In genomic region chrX:21658152-21658737, GRCh38 we compare ENCODE assay signal across 9 cellular contexts. TPM values are rescaled to one million over a fixed set of nuclear protein-coding genes. Genes with fewer than 3 reads are reported as not detected.
A peak's percentile ranks its signal among the peaks of the same experiment; 100 is the strongest.
DNase-seq lines count a peak whose midpoint lies in the region; ATAC-seq and TF ChIP-seq lines count a peak whose summit lies in the region.
"Had no signal": no experiment of that assay in that cellular context is flagged by ENCODE, and none has a peak within 500 bp of the region (broad histone marks: within the 10 kb centered on the region; RNA-seq: fewer than 3 reads in every experiment).

A gene with protein sequence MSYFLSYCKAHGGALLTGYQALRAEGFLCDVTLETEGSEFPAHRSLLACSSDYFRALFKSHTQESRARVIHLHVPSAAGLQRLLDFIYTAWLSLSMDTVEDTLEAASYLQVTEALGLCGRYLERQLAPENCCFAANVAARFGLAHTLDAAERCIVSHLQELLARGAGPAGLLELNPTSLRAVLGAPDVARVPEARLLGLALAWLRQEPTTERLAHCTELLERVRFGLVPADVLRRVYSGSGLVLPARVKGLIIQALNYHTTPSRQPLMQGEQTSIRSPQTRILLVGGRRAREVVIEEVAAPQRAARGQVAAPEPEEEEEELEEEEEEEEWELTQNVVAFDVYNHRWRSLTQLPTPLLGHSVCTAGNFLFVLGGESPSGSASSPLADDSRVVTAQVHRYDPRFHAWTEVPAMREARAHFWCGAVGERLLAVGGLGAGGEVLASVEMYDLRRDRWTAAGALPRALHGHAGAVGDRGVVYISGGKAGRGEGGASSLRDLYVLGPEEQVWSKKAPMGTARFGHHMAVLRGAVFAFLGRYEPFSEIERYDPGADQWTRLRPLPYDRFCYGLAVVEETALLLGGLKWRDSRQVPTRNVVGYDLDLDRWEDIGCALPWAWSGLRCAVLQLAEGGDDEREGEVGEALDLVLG (minus strand): TSS chrX:21658330. CDS start chrX:21657788, 542 bp downstream.

- no peak for TF ChIP-seq POLR2A in esophagus muscularis mucosa (IDR thresholded peaks at IDR 0.05; ENCODE audit: low read depth)

- WGBS in esophagus muscularis mucosa, result 60% methylated on average over 27 of the region's 60 CpGs

- TF ChIP-seq CTCF in activated B cell treated with CpG ODN at 0.5 μM for 24 hours (IDR thresholded peaks at IDR 0.05), result no peak
- no peak for TF ChIP-seq CTCF in esophagus muscularis mucosa (IDR thresholded peaks at IDR 0.05)
- no peak for TF ChIP-seq CTCF in osteoblast (IDR thresholded peaks at IDR 0.05; ENCODE audit: extremely low read depth, low read depth, low read length)

- H3K4me3 ChIP-seq in esophagus muscularis mucosa (peak within 1 kb of the TSS; percentile 44 to 52 (median 45)), osteoblast (ENCODE audit: insufficient read depth, low read length) (no peak within 1 kb of the TSS)

- H3K4me2 ChIP-seq in osteoblast (ENCODE audit: insufficient read depth, low read length), result no peak within 1 kb of the TSS

- peaks cover 0 to 16% (median 0%) of the 10 kb centered on the region in 4 donors for H3K27me3 ChIP-seq in esophagus muscularis mucosa
- H3K27me3 ChIP-seq in osteoblast (ENCODE audit: insufficient read depth, low read length), result no peaks in the 10 kb centered on the region

- peaks cover 10% of the 10 kb centered on the region for H3K27me3 Mint-ChIP-seq in activated B cell treated with CpG ODN at 0.5 μM for 24 hours

- H3K36me3 ChIP-seq in esophagus muscularis mucosa (no peaks in the 10 kb centered on the region), osteoblast (ENCODE audit: insufficient read depth, low read length) (no peaks in the 10 kb centered on the region)

- ATAC-seq in activated B cell treated with CpG ODN at 0.5 μM for 24 hours (ENCODE audit: low read depth), result no peak
- ATAC-seq in HG02763 (IDR thresholded peaks at IDR 0.05; ENCODE audit: unreplicated experiment), result no peak
- no peak for ATAC-seq in GM21526 (IDR thresholded peaks at IDR 0.05; ENCODE audit: low FRiP score, unreplicated experiment)

- DNase-seq in ELF-1 (ENCODE audit: low read depth, low spot score) (peak; percentile 62), activated B cell treated with CpG ODN at 0.5 μM for 24 hours (peak; percentile 14), esophagus muscularis mucosa (ENCODE audit: extremely low spot score) (no peak), retina (peak; percentile 67), NCI-H774 (lab: John Stamatoyannopoulos, UW) (no peak), osteoblast (ENCODE audit: insufficient read length, low spot score, missing footprints) (no peak)

- peaks cover 10% of the 10 kb centered on the region for H3K4me1 Mint-ChIP-seq in activated B cell treated with CpG ODN at 0.5 μM for 24 hours

- H3K4me3 Mint-ChIP-seq in activated B cell treated with CpG ODN at 0.5 μM for 24 hours, result peak within 1 kb of the TSS; percentile 70
- H3K4me3 Mint-ChIP-seq: neural crest cell had no signal

- H4K20me1 ChIP-seq in osteoblast (ENCODE audit: insufficient read depth, low read length), result no peaks in the 10 kb centered on the region

- no peak within 1 kb of the TSS for H3K27ac Mint-ChIP-seq in activated B cell treated with CpG ODN at 0.5 μM for 24 hours

- no peak within 1 kb of the TSS for H2AFZ ChIP-seq in osteoblast (ENCODE audit: low read length)

- no peaks in the 10 kb centered on the region for H3K36me3 Mint-ChIP-seq in activated B cell treated with CpG ODN at 0.5 μM for 24 hours (ENCODE audit: low read depth)

- H3K4me1 ChIP-seq in esophagus muscularis mucosa, result peaks cover 0 to 14% (median 0%) of the 10 kb centered on the region in 4 donors
- no peaks in the 10 kb centered on the region for H3K4me1 ChIP-seq in osteoblast (ENCODE audit: insufficient read depth, low read length)

- no peak within 1 kb of the TSS for H3K27ac ChIP-seq in esophagus muscularis mucosa (replicated peaks in 1 of 4)
- no peak within 1 kb of the TSS for H3K27ac ChIP-seq in osteoblast (ENCODE audit: low read depth, low read length)

- CTCF ChIA-PET in activated B cell treated with CpG ODN at 0.5 μM for 24 hours (lab: Charles Lee), result no interaction called here

- intact Hi-C loops in activated B cell treated with CpG ODN at 0.5 μM for 24 hours (cut with micrococcal nuclease), result no loop called here
- intact Hi-C loops in esophagus muscularis mucosa (cut with DNase I), result no loop called here

- H3K9me3 ChIP-seq in esophagus muscularis mucosa (no peaks in the 10 kb centered on the region), osteoblast (ENCODE audit: low read depth, low read length) (no peaks in the 10 kb centered on the region)

- POLR2A ChIA-PET in activated B cell treated with CpG ODN at 0.5 μM for 24 hours (lab: Charles Lee), result no interaction called here

- H3K9me3 Mint-ChIP-seq in activated B cell treated with CpG ODN at 0.5 μM for 24 hours, result no peaks in the 10 kb centered on the region
- H3K9me3 Mint-ChIP-seq: neural crest cell had no signal

- no peaks in the 10 kb centered on the region for H3K79me2 ChIP-seq in osteoblast (ENCODE audit: insufficient read depth, low read length)

- TF ChIP-seq EP300 in esophagus muscularis mucosa (IDR thresholded peaks at IDR 0.05), result no peak

RNA-seq across cellular contexts. Expression of the gene that starts here (rescaled TPM):
- total RNA-seq in activated B cell treated with CpG ODN at 0.5 μM for 24 hours (0.58 and 0.76 TPM in 2 replicates), esophagus muscularis mucosa (under 1 TPM in 3 of 4 donors, not detected in 1; 0.13 to 0.75 (median 0.33) TPM), osteoblast (under 0.01 TPM in 1 of 2 replicates, not detected in the other)
- total RNA-seq: neural crest cell had no signal

Comparison
In these comparisons a context has a peak if more than half of its experiments do, and no peak if none do; other contexts are left out.
1. Peak in DNase-seq in activated B cell treated with CpG ODN at 0.5 μM for 24 hours; RNA of the gene not detected or under 1 TPM.
2. DNase-seq: peak in ELF-1 (single experiment) and retina (single experiment); none in esophagus muscularis mucosa (single experiment), NCI-H774 (single experiment) and osteoblast (single experiment).